ENCODE assay signal across 8 cellular contexts in genomic region chr1:24643362-24644346, GRCh38. TPM values are rescaled to one million over a fixed set of nuclear protein-coding genes. Genes with fewer than 3 reads are reported as not detected.
DNase-seq lines count a peak whose midpoint lies in the region; ATAC-seq and TF ChIP-seq lines count a peak whose summit lies in the region.

No MANE protein-coding gene starts in this region.

- peaks cover 4% of the 10 kb centered on the region for H3K36me3 Mint-ChIP-seq in IgD-negative memory B cell

- no peak for TF ChIP-seq CTCF in fibroblast of mammary gland (conservative IDR thresholded peaks at IDR 0.05; ENCODE audit: control insufficient read depth, insufficient read depth, low read depth, low read length)
- TF ChIP-seq CTCF in neural cell (IDR thresholded peaks at IDR 0.05; ENCODE audit: poor library complexity, severe bottlenecking): no peak

- H3K9me3 ChIP-seq in neural cell (ENCODE audit: low read length): no peaks in the 10 kb centered on the region

- peaks cover 27 to 30% (median 28%) of the 10 kb centered on the region in 3 donors for H3K4me1 Mint-ChIP-seq in IgD-negative memory B cell

- H3K27ac ChIP-seq in neural cell (ENCODE audit: low read length): peak overlapping the region; percentile 87

- H3K9me3 Mint-ChIP-seq in IgD-negative memory B cell: no peaks in the 10 kb centered on the region

- ATAC-seq in GM21526 (IDR thresholded peaks at IDR 0.05; ENCODE audit: low FRiP score, unreplicated experiment): peak; percentile 15

- H3K4me2 ChIP-seq in neural cell (ENCODE audit: low read length): peak overlapping the region; percentile 74

- peak overlapping the region; percentile 90 for H3K9ac ChIP-seq in neural cell (ENCODE audit: low read length)

- H3K4me3 ChIP-seq in fibroblast of mammary gland (ENCODE audit: control insufficient read depth, low read depth, low read length) (peak overlapping the region; percentile 88), neural cell (ENCODE audit: low read length) (peak overlapping the region; percentile 99)

- H3K27ac Mint-ChIP-seq in IgD-negative memory B cell: peak overlapping the region; percentile 91 to 100 (median 98)

- peak overlapping the region; percentile 92 to 100 (median 97) for H3K4me3 Mint-ChIP-seq in IgD-negative memory B cell

- no peaks in the 10 kb centered on the region for H3K9me2 ChIP-seq in neural cell (ENCODE audit: insufficient read depth, low read length)

- H4K20me1 ChIP-seq in neural cell (ENCODE audit: insufficient read depth): no peaks in the 10 kb centered on the region

- DNase-seq in NCI-H1092 treated with DMSO at 0.1 percent for 48 hours (lab: John Stamatoyannopoulos, UW): peak; percentile 32
- DNase-seq in NCI-H1092 (lab: John Stamatoyannopoulos, UW): no peak
- peak; percentile 24 to 36 for DNase-seq in activated CD4-positive, alpha-beta T cell treated with anti-CD3 and anti-CD28 coated beads, Interleukin-2, amount 50 U/mL, for 24 hours (ENCODE audit: low read depth in 1 of 2, low spot score in 1 of 2)
- DNase-seq in fibroblast of mammary gland (ENCODE audit: low read depth): no peak
- DNase-seq in DMS153 treated with DMSO at 0.1 percent for 48 hours (lab: John Stamatoyannopoulos, UW; ENCODE audit: unreplicated experiment): no peak

- peak overlapping the region; percentile 83 for H2AFZ ChIP-seq in neural cell (ENCODE audit: low read depth, low read length)

- H3K27me3 Mint-ChIP-seq in IgD-negative memory B cell: no peaks in the 10 kb centered on the region

- H3K36me3 ChIP-seq in neural cell (ENCODE audit: insufficient read depth, low read length): peaks cover 6% of the 10 kb centered on the region

- H3F3A ChIP-seq in neural cell (ENCODE audit: insufficient read depth, low read length, poor library complexity, severe bottlenecking): no peaks in the 10 kb centered on the region

- TF ChIP-seq EP300 in neural cell (conservative IDR thresholded peaks at IDR 0.05; ENCODE audit: poor library complexity, severe bottlenecking): no peak

- peaks cover 42% of the 10 kb centered on the region for H3K79me2 ChIP-seq in neural cell (replicated peaks; ENCODE audit: insufficient read depth, low read length)

- H3K27me3 ChIP-seq in neural cell (ENCODE audit: insufficient read depth, low read depth, low read length): no peaks in the 10 kb centered on the region

- no peak for TF ChIP-seq RAD21 in neural cell (conservative IDR thresholded peaks at IDR 0.05)

TF ChIP-seq in neural cell, 6 proteins besides CTCF, POLR2A, EP300 and RAD21:
- TF ChIP-seq, protein P1, sequence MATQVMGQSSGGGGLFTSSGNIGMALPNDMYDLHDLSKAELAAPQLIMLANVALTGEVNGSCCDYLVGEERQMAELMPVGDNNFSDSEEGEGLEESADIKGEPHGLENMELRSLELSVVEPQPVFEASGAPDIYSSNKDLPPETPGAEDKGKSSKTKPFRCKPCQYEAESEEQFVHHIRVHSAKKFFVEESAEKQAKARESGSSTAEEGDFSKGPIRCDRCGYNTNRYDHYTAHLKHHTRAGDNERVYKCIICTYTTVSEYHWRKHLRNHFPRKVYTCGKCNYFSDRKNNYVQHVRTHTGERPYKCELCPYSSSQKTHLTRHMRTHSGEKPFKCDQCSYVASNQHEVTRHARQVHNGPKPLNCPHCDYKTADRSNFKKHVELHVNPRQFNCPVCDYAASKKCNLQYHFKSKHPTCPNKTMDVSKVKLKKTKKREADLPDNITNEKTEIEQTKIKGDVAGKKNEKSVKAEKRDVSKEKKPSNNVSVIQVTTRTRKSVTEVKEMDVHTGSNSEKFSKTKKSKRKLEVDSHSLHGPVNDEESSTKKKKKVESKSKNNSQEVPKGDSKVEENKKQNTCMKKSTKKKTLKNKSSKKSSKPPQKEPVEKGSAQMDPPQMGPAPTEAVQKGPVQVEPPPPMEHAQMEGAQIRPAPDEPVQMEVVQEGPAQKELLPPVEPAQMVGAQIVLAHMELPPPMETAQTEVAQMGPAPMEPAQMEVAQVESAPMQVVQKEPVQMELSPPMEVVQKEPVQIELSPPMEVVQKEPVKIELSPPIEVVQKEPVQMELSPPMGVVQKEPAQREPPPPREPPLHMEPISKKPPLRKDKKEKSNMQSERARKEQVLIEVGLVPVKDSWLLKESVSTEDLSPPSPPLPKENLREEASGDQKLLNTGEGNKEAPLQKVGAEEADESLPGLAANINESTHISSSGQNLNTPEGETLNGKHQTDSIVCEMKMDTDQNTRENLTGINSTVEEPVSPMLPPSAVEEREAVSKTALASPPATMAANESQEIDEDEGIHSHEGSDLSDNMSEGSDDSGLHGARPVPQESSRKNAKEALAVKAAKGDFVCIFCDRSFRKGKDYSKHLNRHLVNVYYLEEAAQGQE (IDR thresholded peaks at IDR 0.05; ENCODE audit: borderline replicate concordance): peak; percentile 64
- peak; percentile 41 for TF ChIP-seq MXI1 (conservative IDR thresholded peaks at IDR 0.05; ENCODE audit: poor library complexity, severe bottlenecking)
- peak; percentile 71 for TF ChIP-seq TAF1 (IDR thresholded peaks at IDR 0.05; ENCODE audit: low read depth)
- no peak for TF ChIP-seq EZH2 (IDR thresholded peaks at IDR 0.05; ENCODE audit: borderline replicate concordance, insufficient read depth, low read length, poor library complexity, severe bottlenecking)
TF ChIP-seq in neural cell: peak in this region for 3.

RNA-seq across cellular contexts. Expression of gene SRRM1, which starts 0.6 kb away (rescaled TPM):
- polyA plus RNA-seq in IgD-negative memory B cell (317 TPM), neural cell (37.1 and 38.7 TPM in 2 replicates)
- polyA minus RNA-seq in neural cell: 66.7 and 80.3 TPM in 2 replicates

Comparison
In these comparisons a context has a peak if more than half of its experiments do, and no peak if none do; other contexts are left out.
1. DNase-seq: peak in NCI-H1092 treated with DMSO at 0.1 percent for 48 hours (single experiment) and activated CD4-positive, alpha-beta T cell treated with anti-CD3 and anti-CD28 coated beads, Interleukin-2, amount 50 U/mL, for 24 hours (2 of 2); none in NCI-H1092 (single experiment), fibroblast of mammary gland (single experiment) and DMS153 treated with DMSO at 0.1 percent for 48 hours (single experiment).